Comparison of ENCODE assay signal across 8 cellular contexts in genomic region chr14:24194186-24194872, GRCh38. TPM values are rescaled to one million over a fixed set of nuclear protein-coding genes. Genes with fewer than 3 reads are reported as not detected.
A peak's percentile ranks its signal among the peaks of the same experiment; 100 is the strongest.
DNase-seq lines count a peak whose midpoint lies in the region; ATAC-seq, FAIRE-seq and TF ChIP-seq lines count a peak whose summit lies in the region.

No MANE protein-coding gene starts in this region.

- FAIRE-seq in kidney (lab: Jason Lieb, UNC) = no peak
- no peak for FAIRE-seq in RCC 7860 (lab: Jason Lieb, UNC)

- no peak for DNase-seq in T-helper 2 cell treated with Interferon-gamma antibody and Interleukin-4, amounts not matched to agents 5 μg/mL and 100 μg/mL, for 36 hours (ENCODE audit: low spot score)
- DNase-seq in T-helper 2 cell (no peak), kidney (no peak), RCC 7860 (ENCODE audit: low spot score) (no peak), GM10248 (ENCODE audit: extremely low spot score) (no peak)
- DNase-seq in activated naive CD8-positive, alpha-beta T cell treated with anti-CD3 and anti-CD28 coated beads for 36 hours = no peak

- POLR2A ChIA-PET in GM10248 (lab: Yijun Ruan, JAX) = interaction anchor here (0.6 to 1.9 kb wide), 4 partner anchors 12 to 80 kb away, joined by 4 to 13 read pairs (median 5); partner anchors contain the start of genes DCAF11, NRL and TINF2

- H3K4me1 ChIP-seq in kidney (ENCODE audit: control insufficient read depth in 1 of 2, insufficient read depth in 1 of 2, low read depth in 1 of 2, low read length in 2 of 2) = peaks cover 11 to 13% of the 10 kb centered on the region in 2 donors

- peaks cover 49% of the 10 kb centered on the region for H3K36me3 Mint-ChIP-seq in T-helper 2 cell treated with Interferon-gamma antibody and Interleukin-4, amounts not matched to agents 5 μg/mL and 100 μg/mL, for 36 hours (ENCODE audit: low read depth)
- peaks cover 32% of the 10 kb centered on the region for H3K36me3 Mint-ChIP-seq in activated naive CD8-positive, alpha-beta T cell treated with anti-CD3 and anti-CD28 coated beads for 36 hours

- H3K9me3 Mint-ChIP-seq in T-helper 2 cell treated with Interferon-gamma antibody and Interleukin-4, amounts not matched to agents 5 μg/mL and 100 μg/mL, for 36 hours = no peaks in the 10 kb centered on the region
- H3K9me3 Mint-ChIP-seq in activated naive CD8-positive, alpha-beta T cell treated with anti-CD3 and anti-CD28 coated beads for 36 hours = peaks cover 1% of the 10 kb centered on the region

- peak overlapping the region; percentile 98 for H3K27ac Mint-ChIP-seq in T-helper 2 cell treated with Interferon-gamma antibody and Interleukin-4, amounts not matched to agents 5 μg/mL and 100 μg/mL, for 36 hours
- peak overlapping the region; percentile 96 for H3K27ac Mint-ChIP-seq in activated naive CD8-positive, alpha-beta T cell treated with anti-CD3 and anti-CD28 coated beads for 36 hours

- H3K4me1 Mint-ChIP-seq in T-helper 2 cell treated with Interferon-gamma antibody and Interleukin-4, amounts not matched to agents 5 μg/mL and 100 μg/mL, for 36 hours (ENCODE audit: low read depth) = peaks cover 50% of the 10 kb centered on the region
- H3K4me1 Mint-ChIP-seq in activated naive CD8-positive, alpha-beta T cell treated with anti-CD3 and anti-CD28 coated beads for 36 hours = peaks cover 53% of the 10 kb centered on the region

- H3K4me3 ChIP-seq in kidney (ENCODE audit: low read length in 2 of 2) = peak overlapping the region; percentile 74 to 78

- intact Hi-C loops in kidney (cut with DNase I) = no loop called here

- peaks cover 10 to 21% of the 10 kb centered on the region in 2 donors for H3K36me3 ChIP-seq in kidney (ENCODE audit: control insufficient read depth in 1 of 2, insufficient read depth in 2 of 2, low read length in 2 of 2)

- TF ChIP-seq CTCF in kidney (IDR thresholded peaks at IDR 0.05; ENCODE audit: borderline replicate concordance, extremely low read depth, insufficient read depth) (no peak), GM10248 (IDR thresholded peaks at IDR 0.05; ENCODE audit: control extremely low read depth, extremely low read depth, low read depth, missing control alignments) (no peak)

- CTCF ChIA-PET in GM10248 (lab: Yijun Ruan, JAX) = interaction anchor here (0.7 to 2.7 kb wide), 5 partner anchors 9 to 103 kb away, joined by 3 to 15 read pairs (median 4); partner anchors contain the start of genes IRF9 and MDP1

- peak overlapping the region in 1 of 2 donors; percentile 95 for H3K9ac ChIP-seq in kidney (ENCODE audit: low read length in 2 of 2)

- H3K27ac ChIP-seq in kidney (ENCODE audit: low read depth in 2 of 2, low read length in 2 of 2) (peak overlapping the region in 1 of 2 donors; percentile 99), temporal lobe (ENCODE audit: low read depth, low read length) (peak overlapping the region; percentile 97)

- no peaks in the 10 kb centered on the region for H3K9me3 ChIP-seq in kidney (ENCODE audit: control insufficient read depth in 1 of 2, low read length in 2 of 2)

- no peaks in the 10 kb centered on the region for H3K27me3 Mint-ChIP-seq in T-helper 2 cell treated with Interferon-gamma antibody and Interleukin-4, amounts not matched to agents 5 μg/mL and 100 μg/mL, for 36 hours (ENCODE audit: low read depth)
- H3K27me3 Mint-ChIP-seq in activated naive CD8-positive, alpha-beta T cell treated with anti-CD3 and anti-CD28 coated beads for 36 hours = no peaks in the 10 kb centered on the region

- H3K4me3 Mint-ChIP-seq in T-helper 2 cell treated with Interferon-gamma antibody and Interleukin-4, amounts not matched to agents 5 μg/mL and 100 μg/mL, for 36 hours = peak overlapping the region; percentile 98
- H3K4me3 Mint-ChIP-seq in activated naive CD8-positive, alpha-beta T cell treated with anti-CD3 and anti-CD28 coated beads for 36 hours = peak overlapping the region; percentile 96

- no peak for ATAC-seq in HG03460 (IDR thresholded peaks at IDR 0.05; ENCODE audit: unreplicated experiment)

RNA-seq across cellular contexts. Expression of gene TM9SF1, which starts 0.9 kb away (rescaled TPM):
- 10 to 100 TPM; 20.7 to 22.5 TPM for total RNA-seq in activated naive CD8-positive, alpha-beta T cell treated with anti-CD3 and anti-CD28 coated beads for 36 hours
- total RNA-seq in kidney = 83.6 TPM
- polyA plus RNA-seq in kidney (ENCODE audit: insufficient read depth, low read depth, low replicate concordance) = 41.1 TPM
- 10.8 TPM for total RNA-seq in temporal lobe

RNA-seq across cellular contexts. Expression of gene IPO4, which starts 5.7 kb away (rescaled TPM):
- 100 to 1,000 TPM; 152 to 161 TPM for total RNA-seq in activated naive CD8-positive, alpha-beta T cell treated with anti-CD3 and anti-CD28 coated beads for 36 hours
- 49.5 TPM for total RNA-seq in kidney
- 22.2 TPM for polyA plus RNA-seq in kidney (ENCODE audit: insufficient read depth, low read depth, low replicate concordance)
- total RNA-seq in temporal lobe = 11.3 TPM

RNA-seq across cellular contexts. Expression of gene TSSK4, which starts 11.2 kb away (rescaled TPM):
- total RNA-seq in activated naive CD8-positive, alpha-beta T cell treated with anti-CD3 and anti-CD28 coated beads for 36 hours = not detected
- total RNA-seq in kidney (0.38 TPM), temporal lobe (not detected)
- polyA plus RNA-seq in kidney (ENCODE audit: insufficient read depth, low read depth, low replicate concordance) = not detected

RNA-seq across cellular contexts. Expression of gene CHMP4A, which starts 19.0 kb away (rescaled TPM):
- 10 to 100 TPM; 54.4 to 58.9 TPM for total RNA-seq in activated naive CD8-positive, alpha-beta T cell treated with anti-CD3 and anti-CD28 coated beads for 36 hours
- total RNA-seq in kidney = 65.1 TPM
- 72.2 TPM for polyA plus RNA-seq in kidney (ENCODE audit: insufficient read depth, low read depth, low replicate concordance)
- 35.4 TPM for total RNA-seq in temporal lobe

RNA-seq across cellular contexts. Expression of gene MDP1, which starts 21.5 kb away (rescaled TPM):
- total RNA-seq in activated naive CD8-positive, alpha-beta T cell treated with anti-CD3 and anti-CD28 coated beads for 36 hours = 10 to 100 TPM; 19.4 to 20.9 TPM
- total RNA-seq in kidney (22.8 TPM), temporal lobe (11.6 TPM)
- 55.4 TPM for polyA plus RNA-seq in kidney (ENCODE audit: insufficient read depth, low read depth, low replicate concordance)
